ENCODE assay signal across 6 cellular contexts in the genomic region with DNA sequence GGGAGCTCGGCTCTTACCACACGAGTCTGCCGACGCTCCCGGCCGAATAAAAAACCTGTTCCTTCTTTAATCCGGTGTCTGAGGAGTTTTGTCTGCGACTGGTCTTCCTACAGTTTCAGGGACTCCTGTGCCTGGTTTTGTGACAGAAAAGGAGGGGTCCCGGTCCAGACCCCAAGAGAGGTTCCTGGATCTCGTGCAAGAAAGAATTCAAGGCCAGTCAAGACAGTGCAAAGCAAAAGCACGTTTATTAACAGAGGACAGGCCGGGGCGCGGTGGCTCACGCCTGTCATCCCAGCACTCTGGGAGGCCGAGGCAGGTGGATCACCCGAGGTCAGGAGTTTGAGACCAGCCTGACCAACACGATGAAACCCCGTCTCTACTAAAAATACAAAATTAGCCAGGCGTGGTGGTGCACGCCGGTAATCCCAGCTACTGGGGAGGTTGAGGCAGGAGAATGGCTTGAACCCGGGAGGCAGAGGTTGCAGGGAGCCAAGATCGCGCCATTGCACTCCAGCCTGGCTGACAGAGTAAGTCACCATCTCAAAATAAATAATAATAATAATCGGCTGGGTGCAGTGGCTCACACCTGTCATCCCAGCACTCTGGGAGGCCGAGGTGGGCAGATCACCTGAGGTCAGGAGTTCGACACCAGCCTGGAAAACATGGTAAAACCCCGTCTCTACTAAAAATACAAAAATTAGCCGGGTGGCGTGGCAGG. TPM values are rescaled to one million over a fixed set of nuclear protein-coding genes. Genes with fewer than 3 reads are reported as not detected.
"Had no signal": no experiment of that assay in that cellular context is flagged by ENCODE, and none has a peak within 500 bp of the region (broad histone marks: within the 10 kb centered on the region; RNA-seq: fewer than 3 reads in every experiment).

No MANE protein-coding gene starts in this region.

RNA-seq across cellular contexts. Expression of a gene that starts 35.7 kb away (rescaled TPM):
- total RNA-seq: endodermal cell, fibroblast of lung, foreskin keratinocyte, hepatocyte, renal cortical epithelial cell, thyroid gland had no signal
